ENCODE assay signal across 11 cellular contexts in genomic region chr16:31428277-31428597, GRCh38. TPM values are rescaled to one million over a fixed set of nuclear protein-coding genes. Genes with fewer than 3 reads are reported as not detected.
A peak's percentile ranks its signal among the peaks of the same experiment; 100 is the strongest.
DNase-seq lines count a peak whose midpoint lies in the region; ATAC-seq and TF ChIP-seq lines count a peak whose summit lies in the region.
"Had no signal": no experiment of that assay in that cellular context is flagged by ENCODE, and none has a peak within 500 bp of the region (broad histone marks: within the 10 kb centered on the region; RNA-seq: fewer than 3 reads in every experiment).

Gene COX6A2, minus strand, starts transcription at chr16:31428360. Its CDS starts 35 bp downstream, at chr16:31428325.

- DNase-seq in activated naive CD8-positive, alpha-beta T cell treated with anti-CD3 and anti-CD28 coated beads, Interleukin-2, amount 50 U/mL, for 24 hours = no peak
- DNase-seq in fibroblast of the aortic adventitia (ENCODE audit: low read depth) (no peak), natural killer cell (no peak), PC-3 (no peak), HuH-7.5 (ENCODE audit: low spot score) (no peak), endothelial cell (ENCODE audit: low spot score) (no peak)
- DNase-seq: BE2C had no signal

- no peaks in the 10 kb centered on the region for H3K4me1 ChIP-seq in urinary bladder (ENCODE audit: insufficient read depth)
- no peaks in the 10 kb centered on the region for H3K4me1 ChIP-seq in PC-3 (ENCODE audit: insufficient read depth, low read length)
- H3K4me1 ChIP-seq: BE2C had no signal

- no peaks in the 10 kb centered on the region for H3K9me3 Mint-ChIP-seq in activated naive CD8-positive, alpha-beta T cell (ENCODE audit: low read depth)
- no peaks in the 10 kb centered on the region for H3K9me3 Mint-ChIP-seq in activated naive CD8-positive, alpha-beta T cell treated with anti-CD3 and anti-CD28 coated beads, Interleukin-2, amount 50 U/mL, for 24 hours
- no peaks in the 10 kb centered on the region for H3K9me3 Mint-ChIP-seq in natural killer cell
- no peaks in the 10 kb centered on the region for H3K9me3 Mint-ChIP-seq in endothelial cell (ENCODE audit: unreplicated experiment)
- H3K9me3 Mint-ChIP-seq: brain had no signal

- H3K4me3 Mint-ChIP-seq in activated naive CD8-positive, alpha-beta T cell = peak within 1 kb of the TSS; percentile 46
- no peak within 1 kb of the TSS for H3K4me3 Mint-ChIP-seq in activated naive CD8-positive, alpha-beta T cell treated with anti-CD3 and anti-CD28 coated beads, Interleukin-2, amount 50 U/mL, for 24 hours
- H3K4me3 Mint-ChIP-seq in natural killer cell = peak within 1 kb of the TSS; percentile 78
- no peak within 1 kb of the TSS for H3K4me3 Mint-ChIP-seq in endothelial cell (ENCODE audit: unreplicated experiment)

- intact Hi-C loops in natural killer cell (cut with micrococcal nuclease) = no loop called here
- intact Hi-C loops in PC-3 (cut with micrococcal nuclease) = no loop called here

- H3K4me1 Mint-ChIP-seq in activated naive CD8-positive, alpha-beta T cell (ENCODE audit: low read depth) = peaks cover 9% of the 10 kb centered on the region
- H3K4me1 Mint-ChIP-seq in activated naive CD8-positive, alpha-beta T cell treated with anti-CD3 and anti-CD28 coated beads, Interleukin-2, amount 50 U/mL, for 24 hours = peaks cover 16% of the 10 kb centered on the region
- H3K4me1 Mint-ChIP-seq in natural killer cell = peaks cover 33 to 47% of the 10 kb centered on the region in 2 donors
- H3K4me1 Mint-ChIP-seq in endothelial cell (ENCODE audit: unreplicated experiment) = no peaks in the 10 kb centered on the region

- POLR2A ChIA-PET in PC-3 (lab: Charles Lee; ENCODE audit: unreplicated experiment) = no interaction called here

- no peak within 1 kb of the TSS for H3K9ac ChIP-seq in PC-3 (ENCODE audit: low read length)

- CTCF ChIA-PET in PC-3 (lab: Charles Lee) = no interaction called here

- BruUV-seq in PC-3 (replicated peaks; lab: Mats Ljungman, UMichigan) = no TSS peak

- H3K27me3 ChIP-seq in PC-3 (ENCODE audit: low read length) = no peaks in the 10 kb centered on the region
- H3K27me3 ChIP-seq: BE2C had no signal

- no peak within 1 kb of the TSS for H2AFZ ChIP-seq in PC-3 (ENCODE audit: low read length)

- H3K4me3 ChIP-seq in fibroblast of the aortic adventitia (ENCODE audit: low read depth, low read length) = peak within 1 kb of the TSS; percentile 55
- H3K4me3 ChIP-seq in urinary bladder (ENCODE audit: low read depth, low read length) = peak within 1 kb of the TSS; percentile 47
- H3K4me3 ChIP-seq in PC-3 (ENCODE audit: low read length) = no peak within 1 kb of the TSS

- H4K20me1 ChIP-seq in PC-3 (ENCODE audit: low read length) = no peaks in the 10 kb centered on the region

- WGBS in urinary bladder = 50% methylated on average over 7 of the region's 7 CpGs

- no peaks in the 10 kb centered on the region for H3F3A ChIP-seq in PC-3 (ENCODE audit: low read length, unreplicated experiment)

- ATAC-seq in activated naive CD8-positive, alpha-beta T cell treated with anti-CD3 and anti-CD28 coated beads, Interleukin-2, amount 50 U/mL, for 24 hours = no peak
- no peak for ATAC-seq in natural killer cell
- no peak for ATAC-seq in PC-3

- no peaks in the 10 kb centered on the region for H3K36me3 ChIP-seq in urinary bladder (ENCODE audit: insufficient read depth)
- no peaks in the 10 kb centered on the region for H3K36me3 ChIP-seq in PC-3 (ENCODE audit: low read depth, low read length)
- H3K36me3 ChIP-seq: BE2C had no signal

- H3K27ac ChIP-seq in urinary bladder (ENCODE audit: low read depth) (no peak within 1 kb of the TSS), PC-3 (ENCODE audit: low read length) (no peak within 1 kb of the TSS)

- H3K36me3 Mint-ChIP-seq in activated naive CD8-positive, alpha-beta T cell = no peaks in the 10 kb centered on the region
- no peaks in the 10 kb centered on the region for H3K36me3 Mint-ChIP-seq in activated naive CD8-positive, alpha-beta T cell treated with anti-CD3 and anti-CD28 coated beads, Interleukin-2, amount 50 U/mL, for 24 hours (ENCODE audit: low read depth)
- H3K36me3 Mint-ChIP-seq in natural killer cell (no peaks in the 10 kb centered on the region), endothelial cell (ENCODE audit: low read depth, unreplicated experiment) (peaks cover 4% of the 10 kb centered on the region)
- H3K36me3 Mint-ChIP-seq: brain had no signal

- no peaks in the 10 kb centered on the region for H3K27me3 Mint-ChIP-seq in activated naive CD8-positive, alpha-beta T cell
- peaks cover 9% of the 10 kb centered on the region for H3K27me3 Mint-ChIP-seq in activated naive CD8-positive, alpha-beta T cell treated with anti-CD3 and anti-CD28 coated beads, Interleukin-2, amount 50 U/mL, for 24 hours
- peaks cover 0 to 2% of the 10 kb centered on the region in 2 donors for H3K27me3 Mint-ChIP-seq in natural killer cell (ENCODE audit: low read depth in 2 of 2)
- peaks cover 8% of the 10 kb centered on the region for H3K27me3 Mint-ChIP-seq in endothelial cell (ENCODE audit: unreplicated experiment)

- H3K9me3 ChIP-seq in PC-3 (ENCODE audit: low read length) = no peaks in the 10 kb centered on the region
- H3K9me3 ChIP-seq: BE2C had no signal

- no peak within 1 kb of the TSS for H3K4me2 ChIP-seq in PC-3 (ENCODE audit: low read length)

- H3K9me2 ChIP-seq in PC-3 (replicated peaks; ENCODE audit: low read length) = no peaks in the 10 kb centered on the region

- no peaks in the 10 kb centered on the region for H3K79me2 ChIP-seq in PC-3 (ENCODE audit: low read length)

- TF ChIP-seq CTCF in fibroblast of the aortic adventitia (IDR thresholded peaks at IDR 0.05; ENCODE audit: insufficient read depth, low read length) (no peak), natural killer cell (IDR thresholded peaks at IDR 0.05) (no peak), PC-3 (conservative IDR thresholded peaks at IDR 0.05; ENCODE audit: low read depth, low read length) (no peak), endothelial cell (IDR thresholded peaks at IDR 0.05; ENCODE audit: unreplicated experiment) (no peak)

- H3K27ac Mint-ChIP-seq in activated naive CD8-positive, alpha-beta T cell = no peak within 1 kb of the TSS
- no peak within 1 kb of the TSS for H3K27ac Mint-ChIP-seq in activated naive CD8-positive, alpha-beta T cell treated with anti-CD3 and anti-CD28 coated beads, Interleukin-2, amount 50 U/mL, for 24 hours
- H3K27ac Mint-ChIP-seq in natural killer cell = peak within 1 kb of the TSS; percentile 58 to 60
- H3K27ac Mint-ChIP-seq in endothelial cell (ENCODE audit: unreplicated experiment) = no peak within 1 kb of the TSS
- H3K27ac Mint-ChIP-seq: brain, progenitor cell of endocrine pancreas had no signal

RNA-seq across cellular contexts. Expression of gene COX6A2, which starts in this region (rescaled TPM):
- total RNA-seq in fibroblast of the aortic adventitia (ENCODE audit: low replicate concordance) (not detected in 2 replicates), natural killer cell (not detected), urinary bladder (not detected), PC-3 (2014; rRNA removed) (not detected in 2 replicates), endothelial cell (ENCODE audit: unreplicated experiment) (not detected)
- polyA plus RNA-seq in urinary bladder = not detected
- total RNA-seq: progenitor cell of endocrine pancreas had no signal

Comparison
In these comparisons a context has a peak if more than half of its experiments do, and no peak if none do; other contexts are left out.
1. H3K4me3 Mint-ChIP-seq: peak in activated naive CD8-positive, alpha-beta T cell (single experiment) and natural killer cell (single experiment); none in activated naive CD8-positive, alpha-beta T cell treated with anti-CD3 and anti-CD28 coated beads, Interleukin-2, amount 50 U/mL, for 24 hours (single experiment) and endothelial cell (single experiment).
2. H3K27ac Mint-ChIP-seq: peak in natural killer cell (2 of 2); none in activated naive CD8-positive, alpha-beta T cell (single experiment), activated naive CD8-positive, alpha-beta T cell treated with anti-CD3 and anti-CD28 coated beads, Interleukin-2, amount 50 U/mL, for 24 hours (single experiment) and endothelial cell (single experiment).